ENCODE assay signal across 19 cellular contexts in the genomic region with DNA sequence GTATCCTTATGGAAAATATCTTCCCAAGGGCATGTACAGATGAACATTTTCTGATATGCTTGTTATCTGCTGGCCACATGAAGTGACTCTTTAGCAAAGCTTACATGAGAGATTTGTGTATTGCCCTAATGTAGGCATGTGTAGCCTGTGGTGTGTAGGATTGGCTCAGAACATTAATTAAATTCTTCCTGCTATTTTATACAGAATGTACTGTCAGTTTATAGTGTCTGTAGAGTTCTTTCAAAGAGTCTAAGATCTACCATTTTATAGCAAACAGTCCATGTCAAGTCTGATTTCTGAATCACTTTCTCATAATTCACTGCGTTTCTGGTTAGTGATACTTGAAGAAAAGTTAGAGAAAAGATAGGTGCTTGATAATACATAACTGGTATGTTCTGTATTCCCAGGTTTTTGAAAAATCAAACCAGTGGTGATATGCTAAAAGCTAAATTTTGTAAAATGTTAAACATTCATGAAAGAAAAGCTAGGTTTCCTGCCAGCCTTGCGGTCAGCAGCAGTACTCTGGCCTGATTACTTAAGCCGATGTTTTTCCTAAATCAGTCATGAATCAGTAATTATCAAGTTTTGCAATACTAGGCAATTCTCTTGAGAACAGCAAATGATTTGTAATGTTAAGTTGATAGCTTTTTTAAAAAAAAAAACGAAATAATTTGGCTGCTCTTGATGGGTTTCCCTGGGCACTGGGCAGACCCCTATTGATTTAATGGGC. TPM values are rescaled to one million over a fixed set of nuclear protein-coding genes. Genes with fewer than 3 reads are reported as not detected.
DNase-seq lines count a peak whose midpoint lies in the region; ATAC-seq and TF ChIP-seq lines count a peak whose summit lies in the region.
"Had no signal": no experiment of that assay in that cellular context is flagged by ENCODE, and none has a peak within 500 bp of the region (broad histone marks: within the 10 kb centered on the region; RNA-seq: fewer than 3 reads in every experiment).

No MANE protein-coding gene starts in this region.

- H3K27me3 ChIP-seq in gastroesophageal sphincter = no peaks in the 10 kb centered on the region
- H3K27me3 ChIP-seq in smooth muscle cell (ENCODE audit: low read depth) = peaks cover 10% of the 10 kb centered on the region
- H3K27me3 ChIP-seq in A673 (replicated peaks; ENCODE audit: insufficient read depth, low read depth, low read length, poor library complexity) = peaks cover 5% of the 10 kb centered on the region
- peaks cover 9% of the 10 kb centered on the region for H3K27me3 ChIP-seq in adrenal gland
- H3K27me3 ChIP-seq: body of pancreas had no signal

- WGBS in gastroesophageal sphincter (ENCODE audit: low coverage in 1 of 2), 2 donors = 51 to 67% methylated on average over 4 of the region's 4 CpGs
- WGBS in smooth muscle cell (ENCODE audit: low lambda C conversion rate) = 68% methylated on average over 4 of the region's 4 CpGs
- WGBS in adrenal gland, 4 donors = 34 to 52% (median 47%) methylated on average over 4 of the region's 4 CpGs

- TF ChIP-seq EP300 in gastroesophageal sphincter (IDR thresholded peaks at IDR 0.05) = no peak

- H3K4me3 ChIP-seq in gastroesophageal sphincter = no peak overlapping the region
- no peak overlapping the region for H3K4me3 ChIP-seq in smooth muscle cell
- no peak overlapping the region for H3K4me3 ChIP-seq in A673 (ENCODE audit: low read depth, low read length, poor library complexity, severe bottlenecking)
- no peak overlapping the region for H3K4me3 ChIP-seq in adrenal gland
- H3K4me3 ChIP-seq: body of pancreas had no signal

- POLR2A ChIA-PET in A673 (lab: Charles Lee; ENCODE audit: low non-redundant PET) = no interaction called here

- H3K36me3 ChIP-seq in gastroesophageal sphincter (no peaks in the 10 kb centered on the region), smooth muscle cell (ENCODE audit: low read depth) (no peaks in the 10 kb centered on the region), A673 (ENCODE audit: insufficient read depth, low read length, poor library complexity, severe bottlenecking) (no peaks in the 10 kb centered on the region), adrenal gland (replicated peaks in 1 of 2) (no peaks in the 10 kb centered on the region)

- no peaks in the 10 kb centered on the region for H3K79me2 ChIP-seq in smooth muscle cell (ENCODE audit: low read depth)

- H3K9me3 ChIP-seq in gastroesophageal sphincter (no peaks in the 10 kb centered on the region), smooth muscle cell (replicated peaks; ENCODE audit: low read depth) (no peaks in the 10 kb centered on the region), A673 (ENCODE audit: low read depth, low read length, poor library complexity, severe bottlenecking) (no peaks in the 10 kb centered on the region), adrenal gland (replicated peaks in 1 of 3) (no peaks in the 10 kb centered on the region)
- H3K9me3 ChIP-seq: body of pancreas had no signal

- H3K27ac ChIP-seq in gastroesophageal sphincter (peak overlapping the region in 2 of 4 donors; percentile 8 to 31), smooth muscle cell (ENCODE audit: low read depth) (no peak overlapping the region), A673 (ENCODE audit: low read depth, low read length, poor library complexity, severe bottlenecking) (no peak overlapping the region), adrenal gland (peak overlapping the region in 1 of 5 donors; percentile 7)
- H3K27ac ChIP-seq: body of pancreas had no signal

- DNase-seq in GM04504 (ENCODE audit: low read depth) = peak; percentile 40
- DNase-seq in amniotic epithelial cell (ENCODE audit: low read depth) = peak; percentile 97
- DNase-seq in smooth muscle cell (lab: John Stamatoyannopoulos, UW; ENCODE audit: unreplicated experiment) = no peak
- no peak for DNase-seq in HUDEP-2 (lab: John Stamatoyannopoulos, UW; ENCODE audit: unreplicated experiment in 76 of 76)
- no peak for DNase-seq in A673 (ENCODE audit: low spot score)
- DNase-seq in NCI-H748 (lab: John Stamatoyannopoulos, UW; ENCODE audit: unreplicated experiment) = no peak
- DNase-seq in adrenal gland = no peak
- DNase-seq: activated CD4-positive, alpha-beta T cell treated with anti-CD3 and anti-CD28 coated beads for 36 hours; activated T-cell treated with anti-CD3 and anti-CD28 coated beads, Interleukin-2, amount 50 U/mL, for 48 hours; CD8-positive, alpha-beta T cell; GF-D8; HFFc6; NCI-H1092 treated with DMSO at 0.1 percent for 48 hours; NCI-H2227 treated with DMSO at 0.1 percent for 48 hours; OCI-M1; stimulated activated naive CD8-positive, alpha-beta T cell treated with anti-CD3 and anti-CD28 coated beads, Interleukin-15, Interleukin-2, amounts not matched to agents 100 U/mL and 50 U/mL, for 24 hours had no signal

- CTCF ChIA-PET in A673 (lab: Charles Lee) = no interaction called here

- no TSS peak for BruUV-seq in A673 (replicated peaks; lab: Mats Ljungman, UMichigan)

- peak; percentile 69 for ATAC-seq in gastroesophageal sphincter
- ATAC-seq: activated CD4-positive, alpha-beta T cell treated with anti-CD3 and anti-CD28 coated beads for 36 hours; body of pancreas; CD8-positive, alpha-beta T cell; stimulated activated naive CD8-positive, alpha-beta T cell treated with anti-CD3 and anti-CD28 coated beads, Interleukin-15, Interleukin-2, amounts not matched to agents 100 U/mL and 50 U/mL, for 24 hours had no signal

- no peak overlapping the region for H3K9ac ChIP-seq in smooth muscle cell (ENCODE audit: low read depth)

- H3K4me1 ChIP-seq in gastroesophageal sphincter (no peaks in the 10 kb centered on the region), smooth muscle cell (ENCODE audit: low read depth) (no peaks in the 10 kb centered on the region), A673 (ENCODE audit: insufficient read depth, low read length, poor library complexity, severe bottlenecking) (no peaks in the 10 kb centered on the region), adrenal gland (replicated peaks in 1 of 2) (peaks cover 0 to 13% of the 10 kb centered on the region in 2 donors)

- TF ChIP-seq CTCF in gastroesophageal sphincter (IDR thresholded peaks at IDR 0.05) (no peak), smooth muscle cell (IDR thresholded peaks at IDR 0.05; ENCODE audit: borderline replicate concordance, insufficient read depth, poor library complexity, severe bottlenecking) (no peak), A673 (conservative IDR thresholded peaks at IDR 0.05; ENCODE audit: low read depth, low read length) (no peak), adrenal gland (IDR thresholded peaks at IDR 0.05) (peak in 3 of 6 experiments; percentile 15 to 24 (median 22))

- no peaks in the 10 kb centered on the region for H3F3A ChIP-seq in smooth muscle cell (ENCODE audit: low read depth)

- H2AFZ ChIP-seq in smooth muscle cell (ENCODE audit: low read depth) = no peak overlapping the region

- H3K4me2 ChIP-seq in smooth muscle cell = peak overlapping the region; percentile 12

- no peaks in the 10 kb centered on the region for H4K20me1 ChIP-seq in smooth muscle cell (ENCODE audit: low read depth)

- no peak for TF ChIP-seq POLR2A in gastroesophageal sphincter (IDR thresholded peaks at IDR 0.05)
- TF ChIP-seq POLR2A in adrenal gland (IDR thresholded peaks at IDR 0.05) = no peak

- intact Hi-C loops in A673 (cut with micrococcal nuclease; ENCODE audit: unreplicated experiment) = no loop called here
- intact Hi-C loops in adrenal gland (cut with DNase I) = no loop called here

RNA-seq across cellular contexts. Expression of a gene that starts 30.9 kb away (rescaled TPM):
- 100 to 1,000 TPM in 1 of 4 donors, 10 to 100 TPM in 3; 70.5 to 141 (median 91.9) TPM for total RNA-seq in gastroesophageal sphincter
- total RNA-seq in smooth muscle cell = 28.3 and 35.8 TPM in 2 replicates
- 17.1 and 19.2 TPM in 2 replicates for polyA plus RNA-seq in smooth muscle cell
- 0.15 TPM in 1 of 2 replicates, not detected in the other for total RNA-seq in A673 (2021)
- total RNA-seq in adrenal gland = 100 to 1,000 TPM in 6 of 8 donors, 10 to 100 TPM in 2; 52.3 to 430 (median 219) TPM
- polyA plus RNA-seq in adrenal gland = 100 to 1,000 TPM in 1 of 3 donors, 10 to 100 TPM in 2; 44.8 to 130 (median 63.9) TPM
- total RNA-seq: activated CD4-positive, alpha-beta T cell treated with anti-CD3 and anti-CD28 coated beads for 36 hours; CD8-positive, alpha-beta T cell; T-helper 1 cell treated with Interleukin-12 subunit alpha and Interleukin-12 subunit beta and Interleukin-4 antibody, amounts not matched to agents 30 ng/mL and 1 ng/mL, for 36 hours had no signal

Comparison
In these comparisons a context has a peak if more than half of its experiments do, and no peak if none do; other contexts are left out.
1. DNase-seq: peak in GM04504 (single experiment) and amniotic epithelial cell (single experiment); none in smooth muscle cell (single experiment), HUDEP-2 (0 of 76), A673 (single experiment), NCI-H748 (single experiment) and adrenal gland (0 of 7).
2. RNA of a gene that starts 30.9 kb away (total RNA-seq): 52.3 to 430 TPM in adrenal gland, 70.5 to 141 TPM in gastroesophageal sphincter and 28.3 to 35.8 TPM in smooth muscle cell; 0.15 TPM in A673; every median in the first group is over 10 times any median in the second.